ENCODE assay signal across 9 cellular contexts in the genomic region with DNA sequence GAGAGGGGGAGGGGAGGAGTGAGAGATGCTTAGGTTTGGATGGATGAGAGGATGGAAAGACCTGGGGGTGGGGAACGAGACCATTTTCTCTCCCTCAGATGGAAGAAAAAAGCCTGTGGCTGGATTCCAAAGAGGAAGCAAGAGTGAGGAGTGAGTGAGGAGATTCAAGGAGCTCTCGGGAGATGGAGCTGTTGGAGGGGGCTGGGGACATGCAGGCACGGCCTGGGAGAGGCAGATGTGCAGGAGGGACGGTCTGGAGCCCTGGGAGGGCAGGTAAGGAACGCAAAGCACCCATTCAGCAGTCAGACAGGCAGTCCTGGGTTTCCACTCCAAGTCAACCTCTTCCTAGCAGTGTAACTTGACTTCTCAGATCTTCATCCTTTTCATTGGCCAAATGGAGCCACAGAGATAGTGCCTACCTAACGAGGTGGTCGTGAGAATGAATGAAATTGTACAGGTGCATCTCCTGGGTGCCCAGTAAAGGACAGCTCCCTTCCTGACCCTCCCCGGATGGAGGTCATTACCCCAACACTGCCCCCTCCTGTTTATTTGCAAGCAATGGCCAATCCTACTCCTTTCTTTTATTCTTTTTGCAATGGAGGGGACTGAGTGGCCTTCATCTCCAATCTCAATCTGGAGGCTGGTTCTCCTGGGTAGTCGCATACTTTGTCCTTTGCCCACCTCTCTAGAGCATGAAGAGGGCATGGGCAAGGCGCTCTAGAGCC. TPM values are rescaled to one million over a fixed set of nuclear protein-coding genes. Genes with fewer than 3 reads are reported as not detected.
A peak's percentile ranks its signal among the peaks of the same experiment; 100 is the strongest.
DNase-seq lines count a peak whose midpoint lies in the region; ATAC-seq and TF ChIP-seq lines count a peak whose summit lies in the region.
"Had no signal": no experiment of that assay in that cellular context is flagged by ENCODE, and none has a peak within 500 bp of the region (broad histone marks: within the 10 kb centered on the region; RNA-seq: fewer than 3 reads in every experiment).

No MANE protein-coding gene starts in this region.

- H3K4me3 ChIP-seq in heart right ventricle (no peak overlapping the region), PC-3 (ENCODE audit: low read length) (no peak overlapping the region)

- H2AFZ ChIP-seq in PC-3 (ENCODE audit: low read length): no peak overlapping the region

- H3K27ac ChIP-seq in heart right ventricle (peak overlapping the region in 9 of 10 donors; percentile 27 to 73 (median 52)), PC-3 (ENCODE audit: low read length) (no peak overlapping the region), foreskin keratinocyte (no peak overlapping the region)

- no peaks in the 10 kb centered on the region for H4K20me1 ChIP-seq in PC-3 (ENCODE audit: low read length)

- POLR2A ChIA-PET in PC-3 (lab: Charles Lee; ENCODE audit: unreplicated experiment): no interaction called here

- BruUV-seq in PC-3 (replicated peaks; lab: Mats Ljungman, UMichigan): no TSS peak

- H3F3A ChIP-seq in PC-3 (ENCODE audit: low read length, unreplicated experiment): no peaks in the 10 kb centered on the region

- no peaks in the 10 kb centered on the region for H3K79me2 ChIP-seq in PC-3 (ENCODE audit: low read length)

- 27 to 34% methylated on average over 10 of the region's 10 CpGs for WGBS in heart right ventricle, 2 donors

- CTCF ChIA-PET in PC-3 (lab: Charles Lee): interaction anchor here (0.8 kb wide), 1 partner anchor 11 kb away, joined by 3 read pairs; no protein-coding TSS in a partner anchor

- H3K9me3 ChIP-seq in heart right ventricle (no peaks in the 10 kb centered on the region), PC-3 (ENCODE audit: low read length) (no peaks in the 10 kb centered on the region)

- H3K36me3 ChIP-seq in heart right ventricle (no peaks in the 10 kb centered on the region), PC-3 (ENCODE audit: low read depth, low read length) (no peaks in the 10 kb centered on the region)

- DNase-seq in heart right ventricle: no peak
- DNase-seq in cardiac septum (ENCODE audit: low spot score): no peak
- peak; percentile 22 for DNase-seq in PC-3
- no peak for DNase-seq in foreskin keratinocyte
- DNase-seq in amniotic stem cell (lab: John Stamatoyannopoulos, UW): no peak
- DNase-seq in activated CD4-positive, alpha-beta T cell treated with anti-CD3 and anti-CD28 coated beads for 4 hours: no peak
- DNase-seq: activated T-cell treated with anti-CD3 and anti-CD28 coated beads for 4 hours had no signal

- H3K9me2 ChIP-seq in PC-3 (replicated peaks; ENCODE audit: low read length): no peaks in the 10 kb centered on the region

- H3K4me2 ChIP-seq in PC-3 (ENCODE audit: low read length): no peak overlapping the region

- no peak overlapping the region for H3K9ac ChIP-seq in PC-3 (ENCODE audit: low read length)

- H3K27me3 ChIP-seq in heart right ventricle (peaks cover 0 to 5% (median 0%) of the 10 kb centered on the region in 7 donors), PC-3 (ENCODE audit: low read length) (no peaks in the 10 kb centered on the region), foreskin keratinocyte (peaks cover 19% of the 10 kb centered on the region)

- intact Hi-C loops in heart right ventricle (cut with DNase I): loop anchor here in 1 of 10 donors (10.0 kb wide), 1 partner anchor 121 kb away; no protein-coding TSS in a partner anchor
- intact Hi-C loops in cardiac septum (cut with DNase I): no loop called here
- intact Hi-C loops in PC-3 (cut with micrococcal nuclease): no loop called here

- peaks cover 6 to 52% (median 23%) of the 10 kb centered on the region in 9 donors for H3K4me1 ChIP-seq in heart right ventricle
- H3K4me1 ChIP-seq in PC-3 (ENCODE audit: insufficient read depth, low read length): no peaks in the 10 kb centered on the region
- peaks cover 9% of the 10 kb centered on the region for H3K4me1 ChIP-seq in foreskin keratinocyte

- ATAC-seq in heart right ventricle (peak in 1 of 8 donors; percentile 34), PC-3 (peak; percentile 35; the same call in 1 of the 2 replicates), foreskin keratinocyte (no peak), GM21786 (IDR thresholded peaks at IDR 0.05; ENCODE audit: unreplicated experiment) (no peak), GM21619 (IDR thresholded peaks at IDR 0.05; ENCODE audit: unreplicated experiment) (no peak)

- TF ChIP-seq CTCF in heart right ventricle (IDR thresholded peaks at IDR 0.05): peak in 7 of 9 donors; percentile 20 to 57 (median 37)
- peak; percentile 54 for TF ChIP-seq CTCF in PC-3 (conservative IDR thresholded peaks at IDR 0.05; ENCODE audit: low read depth, low read length)
- TF ChIP-seq CTCF in foreskin keratinocyte (conservative IDR thresholded peaks at IDR 0.05): peak; percentile 54

RNA-seq across cellular contexts. Expression of a gene that starts 52.2 kb away (rescaled TPM):
- 10 to 100 TPM in 9 of 10 donors, 1 to 10 TPM in 1; 8.4 to 45.8 (median 17.9) TPM for total RNA-seq in heart right ventricle
- 10 to 100 TPM; 16.2 to 21.6 TPM for polyA plus RNA-seq in heart right ventricle
- 16.9 TPM for total RNA-seq in cardiac septum
- total RNA-seq in PC-3 (2014; rRNA removed): 53.0 and 55.8 TPM in 2 replicates
- total RNA-seq in foreskin keratinocyte: 2.2 and 12.1 TPM in 2 replicates
- 1.2 and 7.0 TPM in 2 replicates for polyA plus RNA-seq in foreskin keratinocyte

Comparison
In these comparisons a context has a peak if more than half of its experiments do, and no peak if none do; other contexts are left out.
1. H3K27ac ChIP-seq: peak in heart right ventricle (9 of 10); none in PC-3 (single experiment) and foreskin keratinocyte (single experiment).
2. Peak in every context shown above with its lines, with median percentiles within 50 percentile points of each other: CTCF ChIP-seq.